In genomic region chr16:69595127-69596036, GRCh38 we compare ENCODE assay signal across 14 cellular contexts. TPM values are rescaled to one million over a fixed set of nuclear protein-coding genes. Genes with fewer than 3 reads are reported as not detected.
DNase-seq lines count a peak whose midpoint lies in the region; ATAC-seq and TF ChIP-seq lines count a peak whose summit lies in the region.
"Had no signal": no experiment of that assay in that cellular context is flagged by ENCODE, and none has a peak within 500 bp of the region (broad histone marks: within the 10 kb centered on the region; RNA-seq: fewer than 3 reads in every experiment).

No MANE protein-coding gene starts in this region.

- H3K27ac ChIP-seq in IMR-90 (ENCODE audit: insufficient read depth, low read length) (no peak overlapping the region), mammary epithelial cell (ENCODE audit: insufficient read depth, low read depth, low read length) (peak overlapping the region; percentile 72), A673 (ENCODE audit: low read depth, low read length, poor library complexity, severe bottlenecking) (no peak overlapping the region), neuronal stem cell (replicated peaks; ENCODE audit: low read length) (no peak overlapping the region), coronary artery (no peak overlapping the region)
- H3K27ac ChIP-seq: heart left ventricle, parathyroid adenoma, stomach had no signal

- H3K23ac ChIP-seq in IMR-90 (ENCODE audit: low read depth, low read length) (no peak overlapping the region), neuronal stem cell (ENCODE audit: low read depth, low read length, poor library complexity) (no peak overlapping the region)

- dilution Hi-C loops in IMR-90 (cut with HindIII; ENCODE audit: low sequenced_read_pairs, unreplicated experiment) = no loop called here
- dilution Hi-C loops in mammary epithelial cell (cut with HindIII; ENCODE audit: low sequenced_read_pairs) = no loop called here

- no peak overlapping the region for H2BK12ac ChIP-seq in neuronal stem cell (ENCODE audit: low read length)

- in situ Hi-C loops in IMR-90 (cut with MboI; ENCODE audit: low sequenced_read_pairs) (no loop called here), mammary epithelial cell (cut with MboI; ENCODE audit: low sequenced_read_pairs in 2 of 2) (no loop called here)

- H4K5ac ChIP-seq in IMR-90 (ENCODE audit: low read depth, low read length) = no peak overlapping the region

- H4K91ac ChIP-seq in IMR-90 (ENCODE audit: insufficient read depth, low read depth, low read length) (no peak overlapping the region), neuronal stem cell (ENCODE audit: low read depth, low read length, poor library complexity) (no peak overlapping the region)

- H3K79me1 ChIP-seq in IMR-90 (ENCODE audit: low read depth in 1 of 2, low read length in 2 of 2) (peaks cover 12 to 66% of the 10 kb centered on the region in 2 experiments), neuronal stem cell (ENCODE audit: low read depth, low read length) (no peaks in the 10 kb centered on the region)

- TF ChIP-seq POLR2A in IMR-90 (IDR thresholded peaks at IDR 0.05; ENCODE audit: low read depth, low read length) = no peak

- peaks cover 99% of the 10 kb centered on the region for H3K79me2 ChIP-seq in mammary epithelial cell (ENCODE audit: insufficient read depth, low read length)

- no peak overlapping the region for H2AK9ac ChIP-seq in IMR-90 (replicated peaks; ENCODE audit: low read depth, low read length, poor library complexity)

- H3K4me1 ChIP-seq in IMR-90 (ENCODE audit: control insufficient read depth, insufficient read depth, low read length) = peaks cover 3% of the 10 kb centered on the region; the same call in 1 of the 2 replicates
- peaks cover 7% of the 10 kb centered on the region for H3K4me1 ChIP-seq in mammary epithelial cell (ENCODE audit: insufficient read depth, low read length)
- peaks cover 15% of the 10 kb centered on the region for H3K4me1 ChIP-seq in A673 (ENCODE audit: insufficient read depth, low read length, poor library complexity, severe bottlenecking)
- no peaks in the 10 kb centered on the region for H3K4me1 ChIP-seq in neuronal stem cell (ENCODE audit: control insufficient read depth in 2 of 2, insufficient read depth in 1 of 2, low read depth in 1 of 2, low read length in 2 of 2)

- peaks cover 10% of the 10 kb centered on the region for H3K9me1 ChIP-seq in IMR-90 (ENCODE audit: insufficient read depth, low read length)

- H2BK15ac ChIP-seq in IMR-90 (ENCODE audit: low read depth, low read length) = no peak overlapping the region
- no peak overlapping the region for H2BK15ac ChIP-seq in neuronal stem cell (ENCODE audit: low read length)

- no peak overlapping the region for H3K18ac ChIP-seq in IMR-90 (ENCODE audit: low read depth, low read length)
- no peak overlapping the region for H3K18ac ChIP-seq in neuronal stem cell (ENCODE audit: low read length)

- TF ChIP-seq RAD21 in IMR-90 (IDR thresholded peaks at IDR 0.05; ENCODE audit: low read length) = no peak

- H2AK5ac ChIP-seq in IMR-90 (ENCODE audit: low read depth, low read length) (no peak overlapping the region), neuronal stem cell (ENCODE audit: low read depth, low read length) (no peak overlapping the region)

- intact Hi-C loops in IMR-90 (cut with micrococcal nuclease) (no loop called here), mammary epithelial cell (cut with micrococcal nuclease) (no loop called here), left colon (cut with DNase I, micrococcal nuclease) (no loop called here), A673 (cut with micrococcal nuclease; ENCODE audit: unreplicated experiment) (no loop called here), posterior cingulate gyrus (cut with DNase I) (no loop called here)

- ATAC-seq in IMR-90 (ENCODE audit: low read depth) = peak; percentile 60
- peak; percentile 29 for ATAC-seq in left colon
- ATAC-seq: CD8-positive, alpha-beta T cell had no signal

- no peak overlapping the region for H2BK5ac ChIP-seq in IMR-90 (ENCODE audit: low read depth, low read length, poor library complexity, severe bottlenecking)
- H2BK5ac ChIP-seq in neuronal stem cell (ENCODE audit: low read length) = no peak overlapping the region

- no CpG with 5 or more reads among the region's 8 CpGs for WGBS in IMR-90 (ENCODE audit: extremely low coverage in 2 of 2, insufficient read length in 1 of 2), 2 experiments
- WGBS in mammary epithelial cell (ENCODE audit: low coverage, missing lambda C conversion rate) = 78% methylated on average over 8 of the region's 8 CpGs
- WGBS in neuronal stem cell (ENCODE audit: extremely low coverage in 2 of 2, insufficient read length in 2 of 2, insufficient replicate concordance in 1 of 2), 2 donors = no CpG with 5 or more reads among the region's 8 CpGs

- H3K27me3 ChIP-seq in IMR-90 (ENCODE audit: control insufficient read depth, insufficient read depth, low read length) (no peaks in the 10 kb centered on the region), mammary epithelial cell (ENCODE audit: insufficient read depth, low read length) (no peaks in the 10 kb centered on the region), A673 (replicated peaks; ENCODE audit: insufficient read depth, low read depth, low read length, poor library complexity) (no peaks in the 10 kb centered on the region), neuronal stem cell (ENCODE audit: control insufficient read depth in 3 of 3, insufficient read depth in 3 of 3, low read depth in 1 of 3, low read length in 3 of 3) (no peaks in the 10 kb centered on the region)
- H3K27me3 ChIP-seq: heart left ventricle, stomach had no signal

- H3K4me2 ChIP-seq in IMR-90 (ENCODE audit: low read depth, low read length) (no peak overlapping the region), mammary epithelial cell (ENCODE audit: insufficient read depth, low read depth, low read length) (no peak overlapping the region), neuronal stem cell (ENCODE audit: insufficient read depth, low read length, poor library complexity, severe bottlenecking) (no peak overlapping the region)

- BruUV-seq in IMR-90 (replicated peaks; lab: Mats Ljungman, UMichigan) (TSS peak; percentile 1), mammary epithelial cell (replicated peaks; lab: Mats Ljungman, UMichigan) (no TSS peak), A673 (replicated peaks; lab: Mats Ljungman, UMichigan) (no TSS peak)

- H4K20me1 ChIP-seq in IMR-90 (ENCODE audit: insufficient read depth, low read length) (peaks cover 75% of the 10 kb centered on the region), mammary epithelial cell (ENCODE audit: insufficient read depth, low read length) (no peaks in the 10 kb centered on the region)

- H2AFZ ChIP-seq in IMR-90 (replicated peaks; ENCODE audit: low read length, poor library complexity) (no peak overlapping the region), mammary epithelial cell (ENCODE audit: low read depth, low read length) (no peak overlapping the region), neuronal stem cell (ENCODE audit: low read length) (no peak overlapping the region)
- H2AFZ ChIP-seq: parathyroid adenoma had no signal

- H3K36me3 ChIP-seq in IMR-90 (ENCODE audit: control insufficient read depth, insufficient read depth, low read length) = peaks cover 3% of the 10 kb centered on the region; the same call in 1 of the 2 replicates
- peaks cover 2% of the 10 kb centered on the region for H3K36me3 ChIP-seq in mammary epithelial cell (ENCODE audit: insufficient read depth, low read length)
- no peaks in the 10 kb centered on the region for H3K36me3 ChIP-seq in A673 (ENCODE audit: insufficient read depth, low read length, poor library complexity, severe bottlenecking)
- H3K36me3 ChIP-seq in neuronal stem cell (replicated peaks in 1 of 2; ENCODE audit: control insufficient read depth in 2 of 2, insufficient read depth in 2 of 2, low read length in 2 of 2) = peaks cover 0 to 2% of the 10 kb centered on the region in 2 donors
- H3K36me3 ChIP-seq: heart left ventricle, stomach had no signal

- no peak overlapping the region for H2BK20ac ChIP-seq in IMR-90 (ENCODE audit: low read depth, low read length)

- no peaks in the 10 kb centered on the region for H3K9me3 ChIP-seq in IMR-90 (ENCODE audit: control insufficient read depth, insufficient read depth, low read length)
- H3K9me3 ChIP-seq in mammary epithelial cell (replicated peaks; ENCODE audit: insufficient read depth, low read length) = no peaks in the 10 kb centered on the region
- H3K9me3 ChIP-seq in A673 (ENCODE audit: low read depth, low read length, poor library complexity, severe bottlenecking) = no peaks in the 10 kb centered on the region
- H3K9me3 ChIP-seq in neuronal stem cell (replicated peaks in 1 of 2; ENCODE audit: control insufficient read depth in 2 of 2, insufficient read depth in 1 of 2, low read depth in 1 of 2, low read length in 2 of 2) = no peaks in the 10 kb centered on the region
- H3K9me3 ChIP-seq: heart left ventricle, stomach had no signal

- CTCF ChIA-PET in IMR-90 (lab: Yijun Ruan, JAX) (no interaction called here), mammary epithelial cell (lab: Charles Lee; ENCODE audit: low non-redundant PET) (interaction anchor here (1.0 kb wide), 1 partner anchor 200 kb away, joined by 3 read pairs; no protein-coding TSS in a partner anchor), A673 (lab: Charles Lee) (no interaction called here)

- H3K4me3 ChIP-seq in IMR-90 (ENCODE audit: insufficient read depth, low read depth, low read length) = no peak overlapping the region
- H3K4me3 ChIP-seq in mammary epithelial cell (replicated peaks in 1 of 3; ENCODE audit: insufficient read depth in 1 of 3, low read depth in 2 of 3, low read length in 3 of 3) = no peak overlapping the region
- H3K4me3 ChIP-seq in A673 (ENCODE audit: low read depth, low read length, poor library complexity, severe bottlenecking) = no peak overlapping the region
- no peak overlapping the region for H3K4me3 ChIP-seq in neuronal stem cell (ENCODE audit: low read length in 2 of 2)
- H3K4me3 ChIP-seq in coronary artery = no peak overlapping the region
- H3K4me3 ChIP-seq: heart left ventricle, stomach had no signal

- DNase-seq in EH (ENCODE audit: low read depth) (peak; percentile 54), IMR-90 (peak; percentile 76), mammary epithelial cell (peak; percentile 62), left colon (no peak), A673 (ENCODE audit: low spot score) (no peak), posterior cingulate gyrus (no peak), neuronal stem cell (ENCODE audit: low spot score) (no peak), coronary artery (ENCODE audit: low spot score) (no peak)
- DNase-seq: activated T-cell treated with anti-CD3 and anti-CD28 coated beads, Interleukin-2, amount 50 U/mL, for 4 hours; CD8-positive, alpha-beta T cell; heart left ventricle; stimulated activated CD4-positive, alpha-beta T cell treated with anti-CD3 and anti-CD28 coated beads, Interleukin-4, amount 100 ng/mL, for 24 hours; stomach had no signal

- H3K14ac ChIP-seq in IMR-90 (replicated peaks; ENCODE audit: low read depth, low read length) = no peak overlapping the region; the same call in 1 of the 2 replicates
- H3K14ac ChIP-seq in neuronal stem cell (ENCODE audit: low read length) = no peak overlapping the region

- POLR2A ChIA-PET in IMR-90 (lab: Charles Lee; ENCODE audit: unreplicated experiment) = no interaction called here
- POLR2A ChIA-PET in A673 (lab: Charles Lee; ENCODE audit: low non-redundant PET) = no interaction called here

- H4K8ac ChIP-seq in IMR-90 (ENCODE audit: low read depth in 2 of 2, low read length in 2 of 2) (no peak overlapping the region), neuronal stem cell (ENCODE audit: low read depth, low read length) (no peak overlapping the region)

- H3K56ac ChIP-seq in IMR-90 (ENCODE audit: extremely low read depth, insufficient read depth, low read length) = no peak overlapping the region

- no peak overlapping the region for H2BK120ac ChIP-seq in IMR-90 (ENCODE audit: low read depth, low read length)
- no peak overlapping the region for H2BK120ac ChIP-seq in neuronal stem cell (ENCODE audit: low read depth, low read length)

- no peak for TF ChIP-seq CTCF in IMR-90 (conservative IDR thresholded peaks at IDR 0.05; ENCODE audit: low read depth, low read length)
- TF ChIP-seq CTCF in mammary epithelial cell (conservative IDR thresholded peaks at IDR 0.05 in 1 of 2, IDR thresholded peaks at IDR 0.05 in 1 of 2; ENCODE audit: extremely low read depth in 1 of 2, insufficient read depth in 1 of 2, low read depth in 1 of 2, low read length in 2 of 2) = no peak
- TF ChIP-seq CTCF in A673 (conservative IDR thresholded peaks at IDR 0.05; ENCODE audit: low read depth, low read length) = no peak
- TF ChIP-seq CTCF in coronary artery (IDR thresholded peaks at IDR 0.05) = no peak

- H3K9ac ChIP-seq in IMR-90 (ENCODE audit: low read depth, low read length) (no peak overlapping the region), mammary epithelial cell (ENCODE audit: insufficient read depth, low read length) (no peak overlapping the region), neuronal stem cell (ENCODE audit: low read depth, low read length, poor library complexity) (no peak overlapping the region)
- H3K9ac ChIP-seq: parathyroid adenoma had no signal

- no peak overlapping the region for H3K4ac ChIP-seq in IMR-90 (ENCODE audit: low read depth, low read length)
- no peak overlapping the region for H3K4ac ChIP-seq in neuronal stem cell (ENCODE audit: low read length)

RNA-seq across cellular contexts. Expression of gene NFAT5, which starts 29.6 kb away (rescaled TPM):
- total RNA-seq in IMR-90 (2012; rRNA removed) = 16.9 and 20.1 TPM in 2 replicates
- polyA plus RNA-seq in IMR-90 (2012; rRNA removed) = 10.8 and 10.9 TPM in 2 replicates
- polyA plus RNA-seq in IMR-90 (2012; cell fraction: cytosol; rRNA removed) = 1.7 and 1.8 TPM in 2 replicates
- 10.2 and 78.3 TPM in 2 replicates for polyA plus RNA-seq in IMR-90 (2012; cell fraction: nucleus; rRNA removed; ENCODE audit: low replicate concordance)
- 10 to 100 TPM; 37.5 to 48.2 TPM for total RNA-seq in mammary epithelial cell
- 16.9 TPM for polyA plus RNA-seq in mammary epithelial cell
- 32.5 TPM for polyA minus RNA-seq in mammary epithelial cell
- 10 to 100 TPM; 30.2 to 34.9 TPM for total RNA-seq in left colon
- total RNA-seq in A673 (2021) = 32.0 and 34.8 TPM in 2 replicates
- polyA plus RNA-seq in neuronal stem cell (2013, experiment 1 of 2) = 14.3 TPM
- 15.4 TPM for polyA plus RNA-seq in neuronal stem cell (2013, experiment 2 of 2)

Comparison
In these comparisons a context has a peak if more than half of its experiments do, and no peak if none do; other contexts are left out.
1. DNase-seq: peak in EH (single experiment), IMR-90 (single experiment) and mammary epithelial cell (single experiment); none in left colon (0 of 2), A673 (single experiment), posterior cingulate gyrus (0 of 10), neuronal stem cell (single experiment) and coronary artery (single experiment).